8 cellular contexts compared by ENCODE assay signal in the genomic region with DNA sequence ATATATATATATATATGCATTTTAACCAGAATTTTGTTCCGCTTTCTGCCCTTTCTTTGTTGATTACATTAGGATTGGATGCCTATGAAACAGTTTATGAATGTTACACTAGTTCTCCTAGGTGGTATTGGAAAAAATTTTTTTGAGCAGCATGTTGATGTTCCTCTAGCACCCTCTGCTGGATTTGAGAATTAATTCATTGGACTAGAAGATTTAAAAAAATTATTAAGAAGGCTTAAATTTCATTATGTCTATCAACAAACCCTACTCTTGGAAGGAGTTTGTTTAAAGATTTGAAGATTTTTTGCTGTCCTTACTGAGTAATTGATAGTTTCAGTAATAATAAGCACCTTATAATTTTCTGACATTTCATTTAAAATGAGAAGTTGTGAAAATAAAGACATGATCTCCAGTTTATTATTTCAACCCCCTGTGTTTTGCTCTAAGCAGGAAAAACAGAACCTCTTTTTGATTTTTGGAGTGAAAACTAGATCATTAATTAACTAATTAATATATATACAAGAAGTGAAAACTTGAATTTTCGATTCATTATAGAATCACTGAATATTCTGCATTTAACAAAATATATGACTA.
DNase-seq lines count a peak whose midpoint lies in the region; FAIRE-seq and TF ChIP-seq lines count a peak whose summit lies in the region.

No MANE protein-coding gene starts in this region.

- no peaks in the 10 kb centered on the region for H3K79me2 ChIP-seq in smooth muscle cell (ENCODE audit: low read depth)

- H3K4me3 ChIP-seq in fibroblast of the aortic adventitia (ENCODE audit: low read depth, low read length): no peak overlapping the region
- H3K4me3 ChIP-seq in smooth muscle cell: no peak overlapping the region
- no peak overlapping the region for H3K4me3 ChIP-seq in stomach

- no peak for TF ChIP-seq POLR2A in stomach (IDR thresholded peaks at IDR 0.05)

- H3K9ac ChIP-seq in smooth muscle cell (ENCODE audit: low read depth): no peak overlapping the region

- CTCF ChIA-PET in RWPE1 (lab: Yijun Ruan, JAX): no interaction called here

- POLR2A ChIA-PET in RWPE1 (lab: Yijun Ruan, JAX; ENCODE audit: low non-redundant PET): no interaction called here

- intact Hi-C loops in posterior vena cava (cut with DNase I) (no loop called here), stomach (cut with DNase I; ENCODE audit: low total_unique reads) (no loop called here)

- DNase-seq in LHCN-M2 (ENCODE audit: low read depth): peak; percentile 53
- DNase-seq in RWPE1 (ENCODE audit: low spot score): peak; percentile 42
- peak; percentile 66 for DNase-seq in fibroblast of the aortic adventitia (ENCODE audit: low read depth)
- DNase-seq in smooth muscle cell (lab: John Stamatoyannopoulos, UW; ENCODE audit: unreplicated experiment): no peak
- no peak for DNase-seq in activated T-cell treated with anti-CD3 and anti-CD28 coated beads for 4 hours
- no peak for DNase-seq in posterior vena cava (ENCODE audit: low spot score)
- DNase-seq in stomach: no peak

- 85% methylated on average over 2 of the region's 2 CpGs for WGBS in smooth muscle cell (ENCODE audit: low lambda C conversion rate)
- WGBS in stomach, 5 donors: 39 to 93% (median 43%) methylated on average over 2 of the region's 2 CpGs

- H3K4me1 ChIP-seq in smooth muscle cell (ENCODE audit: low read depth): no peaks in the 10 kb centered on the region
- H3K4me1 ChIP-seq in stomach: no peaks in the 10 kb centered on the region

- H3K4me2 ChIP-seq in smooth muscle cell: no peak overlapping the region

- H3F3A ChIP-seq in smooth muscle cell (ENCODE audit: low read depth): no peaks in the 10 kb centered on the region

- H3K9me3 ChIP-seq in smooth muscle cell (replicated peaks; ENCODE audit: low read depth) (no peaks in the 10 kb centered on the region), stomach (peaks cover 0 to 7% (median 0%) of the 10 kb centered on the region in 4 donors)

- TF ChIP-seq EP300 in stomach (IDR thresholded peaks at IDR 0.05): no peak

- no peak overlapping the region for H3K27ac ChIP-seq in RWPE1
- H3K27ac ChIP-seq in smooth muscle cell (ENCODE audit: low read depth): no peak overlapping the region
- H3K27ac ChIP-seq in stomach: no peak overlapping the region

- H2AFZ ChIP-seq in smooth muscle cell (ENCODE audit: low read depth): no peak overlapping the region

- H3K27me3 ChIP-seq in smooth muscle cell (ENCODE audit: low read depth) (no peaks in the 10 kb centered on the region), stomach (no peaks in the 10 kb centered on the region)

- H4K20me1 ChIP-seq in smooth muscle cell (ENCODE audit: low read depth): no peaks in the 10 kb centered on the region

- TF ChIP-seq CTCF in RWPE1 (conservative IDR thresholded peaks at IDR 0.05; ENCODE audit: low read depth): peak; percentile 75
- TF ChIP-seq CTCF in fibroblast of the aortic adventitia (IDR thresholded peaks at IDR 0.05; ENCODE audit: insufficient read depth, low read length): peak; percentile 58
- peak; percentile 59 for TF ChIP-seq CTCF in smooth muscle cell (IDR thresholded peaks at IDR 0.05; ENCODE audit: borderline replicate concordance, insufficient read depth, poor library complexity, severe bottlenecking)
- peak in 3 of 7 experiments; percentile 8 to 42 (median 8) for TF ChIP-seq CTCF in stomach (IDR thresholded peaks at IDR 0.05)

- no peaks in the 10 kb centered on the region for H3K36me3 ChIP-seq in smooth muscle cell (ENCODE audit: low read depth)
- H3K36me3 ChIP-seq in stomach: no peaks in the 10 kb centered on the region

- peak; percentile 91 for FAIRE-seq in G401.6 (lab: Jason Lieb, UNC)

Comparison
In these comparisons a context has a peak if more than half of its experiments do, and no peak if none do; other contexts are left out.
1. DNase-seq: peak in LHCN-M2 (single experiment), RWPE1 (single experiment) and fibroblast of the aortic adventitia (single experiment); none in smooth muscle cell (single experiment), activated T-cell treated with anti-CD3 and anti-CD28 coated beads for 4 hours (single experiment), posterior vena cava (single experiment) and stomach (single experiment).